Comparison of ENCODE assay signal across 8 cellular contexts in genomic region chr22:42350373-42350772, GRCh38.
"Had no signal": no experiment of that assay in that cellular context is flagged by ENCODE, and none has a peak within 500 bp of the region (broad histone marks: within the 10 kb centered on the region; RNA-seq: fewer than 3 reads in every experiment).

No MANE protein-coding gene starts in this region.

- H3K27ac ChIP-seq: HL-60 had no signal

- DNase-seq: H9, HCEC 1CT, HFFc6 had no signal

- ATAC-seq: GM23338, HepG2 had no signal

- FAIRE-seq: H1, H54, HepG2 had no signal

- H3K4me2 ChIP-seq: GM23338 had no signal

- H3K4me3 ChIP-seq: GM23338 had no signal
